17 cellular contexts compared by ENCODE assay signal in the genomic region with DNA sequence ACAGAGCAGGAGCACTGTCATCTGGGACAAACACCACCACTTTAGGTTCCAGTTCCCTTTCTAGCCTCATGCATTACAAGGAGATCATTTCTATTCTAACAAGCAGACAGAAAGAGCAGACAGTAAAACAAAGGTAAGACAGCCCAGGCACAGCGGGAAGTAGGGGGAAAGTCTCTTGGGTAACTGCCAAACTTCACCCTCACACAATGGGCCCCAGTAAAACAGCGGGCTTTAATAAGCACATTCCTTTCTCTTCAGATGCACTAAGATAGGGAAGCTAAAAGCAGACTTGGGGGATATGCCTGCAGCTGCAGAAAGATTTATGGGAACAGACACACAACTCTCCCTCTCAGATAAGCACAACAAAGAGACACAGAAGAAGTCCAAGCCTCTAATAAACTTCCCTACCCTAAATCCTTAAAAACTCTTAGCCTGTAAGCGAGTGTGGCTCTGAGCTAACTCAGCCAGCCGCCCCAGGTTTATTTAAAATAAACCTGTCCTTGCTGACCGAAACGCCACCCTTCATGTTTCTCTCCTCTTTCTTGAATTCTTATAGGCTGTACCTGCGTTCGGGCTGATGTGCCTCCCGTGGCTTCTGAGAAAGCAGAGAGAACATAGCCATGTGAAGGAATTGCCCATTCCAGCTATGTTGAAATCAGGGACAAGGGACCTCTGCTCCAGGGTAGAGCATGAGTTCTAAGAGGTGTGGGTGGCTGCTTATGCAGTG.
A peak's percentile ranks its signal among the peaks of the same experiment; 100 is the strongest.
DNase-seq lines count a peak whose midpoint lies in the region; ATAC-seq and TF ChIP-seq lines count a peak whose summit lies in the region.
"Had no signal": no experiment of that assay in that cellular context is flagged by ENCODE, and none has a peak within 500 bp of the region (broad histone marks: within the 10 kb centered on the region; RNA-seq: fewer than 3 reads in every experiment).

No MANE protein-coding gene starts in this region.

- peak overlapping the region; percentile 14; the same call in 1 of the 2 replicates for H3K9ac ChIP-seq in HUES64 (ENCODE audit: low read depth, low read length)
- H3K9ac ChIP-seq: BLaER1, KMS-11 had no signal

- H3K36me3 ChIP-seq in HUES64 (ENCODE audit: insufficient read depth, low read length) (no peaks in the 10 kb centered on the region), iPS DF 6.9 (ENCODE audit: control insufficient read depth, insufficient read depth, low read length) (no peaks in the 10 kb centered on the region), Caco-2 (ENCODE audit: control insufficient read depth, insufficient read depth, low read length) (no peaks in the 10 kb centered on the region), esophagus squamous epithelium (no peaks in the 10 kb centered on the region)
- H3K36me3 ChIP-seq: BLaER1 had no signal

- BruUV-seq in Caco-2 (replicated peaks; lab: Mats Ljungman, UMichigan): no TSS peak

- WGBS in HUES64: 16% methylated on average over 9 of the region's 9 CpGs
- WGBS in iPS DF 6.9 (ENCODE audit: insufficient coverage, insufficient read length): no CpG with 5 or more reads among the region's 9 CpGs
- WGBS in esophagus squamous epithelium, 2 donors: 11 to 15% methylated on average over 9 of the region's 9 CpGs

- intact Hi-C loops in Caco-2 (cut with micrococcal nuclease; ENCODE audit: unreplicated experiment) (no loop called here), esophagus squamous epithelium (cut with DNase I) (no loop called here)

- POLR2A ChIA-PET in Caco-2 (lab: Charles Lee): no interaction called here

- no peak for TF ChIP-seq CTCF in Caco-2 (IDR thresholded peaks at IDR 0.05; ENCODE audit: insufficient read depth in 1 of 2, low read depth in 1 of 2, low read length in 1 of 2, severe bottlenecking in 1 of 2, unreplicated experiment in 1 of 2)
- TF ChIP-seq CTCF in esophagus squamous epithelium (IDR thresholded peaks at IDR 0.05): no peak

- no peak overlapping the region for H3K4me3 Mint-ChIP-seq in effector memory CD8-positive, alpha-beta T cell
- no peak overlapping the region for H3K4me3 Mint-ChIP-seq in Caco-2 (ENCODE audit: unreplicated experiment)
- H3K4me3 Mint-ChIP-seq: activated CD4-positive, alpha-beta T cell treated with anti-CD3 and anti-CD28 coated beads, Interleukin-2, amount 10 ng/mL, durations not matched to agents 7 days and 5 days had no signal

- DNase-seq in NCI-H748 treated with DMSO at 0.1 percent for 48 hours (lab: John Stamatoyannopoulos, UW) (peak; percentile 1), iPS DF 6.9 (ENCODE audit: low read depth, low spot score) (peak; percentile 47), retina (peak; percentile 73), Caco-2 (no peak), esophagus squamous epithelium (lab: John Stamatoyannopoulos, UW) (no peak)
- DNase-seq in effector memory CD8-positive, alpha-beta T cell: no peak
- DNase-seq: activated CD4-positive, alpha-beta T cell treated with anti-CD3 and anti-CD28 coated beads, Interleukin-2, amount 10 ng/mL, durations not matched to agents 7 days and 5 days; activated naive CD4-positive, alpha-beta T cell treated with anti-CD3 and anti-CD28 coated beads, Interleukin-2, amount 50 U/mL, for 16 hours; DMS53; NCI-H524 treated with DMSO at 0.1 percent for 48 hours; T-helper 9 cell had no signal

- no peaks in the 10 kb centered on the region for H3K36me3 Mint-ChIP-seq in effector memory CD8-positive, alpha-beta T cell (ENCODE audit: insufficient read depth)
- H3K36me3 Mint-ChIP-seq in Caco-2 (ENCODE audit: insufficient read depth, unreplicated experiment): no peaks in the 10 kb centered on the region

- peaks cover 5% of the 10 kb centered on the region for H3K27me3 ChIP-seq in HUES64 (ENCODE audit: insufficient read depth, low read length)
- H3K27me3 ChIP-seq in iPS DF 6.9 (ENCODE audit: control insufficient read depth, insufficient read depth, low read length): no peaks in the 10 kb centered on the region
- H3K27me3 ChIP-seq in Caco-2 (replicated peaks; ENCODE audit: control insufficient read depth, insufficient read depth, low read length): no peaks in the 10 kb centered on the region
- no peaks in the 10 kb centered on the region for H3K27me3 ChIP-seq in esophagus squamous epithelium
- H3K27me3 ChIP-seq: BLaER1 had no signal

- H3K27me3 Mint-ChIP-seq in effector memory CD8-positive, alpha-beta T cell: no peaks in the 10 kb centered on the region
- H3K27me3 Mint-ChIP-seq in Caco-2 (ENCODE audit: insufficient read depth, unreplicated experiment): no peaks in the 10 kb centered on the region
- H3K27me3 Mint-ChIP-seq: activated CD4-positive, alpha-beta T cell treated with anti-CD3 and anti-CD28 coated beads, Interleukin-2, amount 10 ng/mL, durations not matched to agents 7 days and 5 days had no signal

- TF ChIP-seq POLR2A in esophagus squamous epithelium (IDR thresholded peaks at IDR 0.05): no peak

- CTCF ChIA-PET in Caco-2 (lab: Charles Lee): no interaction called here

- no peak for ATAC-seq in GM18520 (IDR thresholded peaks at IDR 0.05; ENCODE audit: unreplicated experiment)
- no peak for ATAC-seq in effector memory CD8-positive, alpha-beta T cell (replicated peaks)
- ATAC-seq: esophagus mucosa had no signal

- no peaks in the 10 kb centered on the region for H3K4me1 Mint-ChIP-seq in effector memory CD8-positive, alpha-beta T cell (ENCODE audit: low read depth in 2 of 2)
- H3K4me1 Mint-ChIP-seq in Caco-2 (ENCODE audit: low read depth, unreplicated experiment): no peaks in the 10 kb centered on the region
- H3K4me1 Mint-ChIP-seq: activated CD4-positive, alpha-beta T cell treated with anti-CD3 and anti-CD28 coated beads, Interleukin-2, amount 10 ng/mL, durations not matched to agents 7 days and 5 days had no signal

- H3K9me3 Mint-ChIP-seq in effector memory CD8-positive, alpha-beta T cell: peaks cover 0 to 9% of the 10 kb centered on the region in 2 donors
- no peaks in the 10 kb centered on the region for H3K9me3 Mint-ChIP-seq in Caco-2 (ENCODE audit: unreplicated experiment)
- H3K9me3 Mint-ChIP-seq: activated CD4-positive, alpha-beta T cell treated with anti-CD3 and anti-CD28 coated beads, Interleukin-2, amount 10 ng/mL, durations not matched to agents 7 days and 5 days had no signal

- H3K4me1 ChIP-seq in HUES64 (ENCODE audit: insufficient read depth, low read length) (peaks cover 35% of the 10 kb centered on the region), iPS DF 6.9 (ENCODE audit: control insufficient read depth, insufficient read depth, low read length) (peaks cover 1% of the 10 kb centered on the region; the same call in 1 of the 2 replicates), Caco-2 (no peaks in the 10 kb centered on the region), esophagus squamous epithelium (no peaks in the 10 kb centered on the region)
- H3K4me1 ChIP-seq: BLaER1 had no signal

- no peak overlapping the region for H3K27ac Mint-ChIP-seq in effector memory CD8-positive, alpha-beta T cell
- H3K27ac Mint-ChIP-seq in Caco-2 (ENCODE audit: unreplicated experiment): no peak overlapping the region
- H3K27ac Mint-ChIP-seq: activated CD4-positive, alpha-beta T cell treated with anti-CD3 and anti-CD28 coated beads, Interleukin-2, amount 10 ng/mL, durations not matched to agents 7 days and 5 days had no signal

- H3K4me3 ChIP-seq in HUES64 (ENCODE audit: low read length) (no peak overlapping the region), iPS DF 6.9 (ENCODE audit: low read length) (no peak overlapping the region), Caco-2 (ENCODE audit: low read depth, low read length) (no peak overlapping the region), esophagus squamous epithelium (no peak overlapping the region)
- H3K4me3 ChIP-seq: BLaER1, skin epidermis had no signal

- H3K9me3 ChIP-seq in HUES64 (ENCODE audit: insufficient read depth, low read depth, low read length) (no peaks in the 10 kb centered on the region), iPS DF 6.9 (ENCODE audit: control insufficient read depth, insufficient read depth, low read length) (no peaks in the 10 kb centered on the region), Caco-2 (no peaks in the 10 kb centered on the region), esophagus squamous epithelium (no peaks in the 10 kb centered on the region)
- H3K9me3 ChIP-seq: BLaER1 had no signal

- H3K27ac ChIP-seq in HUES64 (ENCODE audit: low read depth, low read length): peak overlapping the region; percentile 67; the same call in 1 of the 2 replicates
- H3K27ac ChIP-seq in iPS DF 6.9 (ENCODE audit: low read length): no peak overlapping the region
- H3K27ac ChIP-seq in esophagus squamous epithelium: no peak overlapping the region
- H3K27ac ChIP-seq: BLaER1, KMS-11, skin epidermis had no signal

Comparison
In these comparisons a context has a peak if more than half of its experiments do, and no peak if none do; other contexts are left out.
1. DNase-seq: peak in NCI-H748 treated with DMSO at 0.1 percent for 48 hours (single experiment), iPS DF 6.9 (single experiment) and retina (single experiment); none in effector memory CD8-positive, alpha-beta T cell (0 of 3), Caco-2 (0 of 2) and esophagus squamous epithelium (single experiment).